Comparison of ENCODE assay signal across 10 cellular contexts in genomic region chr17:3959295-3959899, GRCh38. TPM values are rescaled to one million over a fixed set of nuclear protein-coding genes. Genes with fewer than 3 reads are reported as not detected.
DNase-seq lines count a peak whose midpoint lies in the region; ATAC-seq and TF ChIP-seq lines count a peak whose summit lies in the region.
"Had no signal": no experiment of that assay in that cellular context is flagged by ENCODE, and none has a peak within 500 bp of the region (broad histone marks: within the 10 kb centered on the region; RNA-seq: fewer than 3 reads in every experiment).

No MANE protein-coding gene starts in this region.

- peak overlapping the region; percentile 9; the same call in 1 of the 2 replicates for H3K27ac Mint-ChIP-seq in GM23338

- H3K79me2 ChIP-seq in GM23338 (replicated peaks; ENCODE audit: insufficient read depth), result peaks cover 5% of the 10 kb centered on the region; the same call in 1 of the 2 replicates

- H3K27me3 ChIP-seq in GM23338 (ENCODE audit: insufficient read depth) (peaks cover 14% of the 10 kb centered on the region), gastroesophageal sphincter (peaks cover 34% of the 10 kb centered on the region), sigmoid colon (peaks cover 17 to 35% (median 26%) of the 10 kb centered on the region in 3 donors)

- intact Hi-C loops in sigmoid colon (cut with DNase I), result no loop called here

- peaks cover 67% of the 10 kb centered on the region for H3K4me1 Mint-ChIP-seq in GM23338

- no peak overlapping the region for H3K4me2 ChIP-seq in GM23338

- H3K36me3 Mint-ChIP-seq in GM23338 (ENCODE audit: low read depth), result no peaks in the 10 kb centered on the region

- no peak for TF ChIP-seq CTCF in GM23338 (conservative IDR thresholded peaks at IDR 0.05; ENCODE audit: low read depth in 2 of 2)
- TF ChIP-seq CTCF in gastroesophageal sphincter (IDR thresholded peaks at IDR 0.05), result no peak
- TF ChIP-seq CTCF in sigmoid colon (IDR thresholded peaks at IDR 0.05), result no peak

- WGBS in gastroesophageal sphincter (ENCODE audit: low coverage in 1 of 2), 2 donors, result 77% methylated on average over 9 of the region's 15 CpGs; no CpG with 5 or more reads in 1 of the 2 donors
- 15 to 53% methylated on average over 15 of the region's 15 CpGs for WGBS in sigmoid colon, 2 donors

- H4K20me1 ChIP-seq in GM23338 (replicated peaks; ENCODE audit: insufficient read depth), result peaks cover 4% of the 10 kb centered on the region

- H3K36me3 ChIP-seq in GM23338 (ENCODE audit: insufficient read depth), result no peaks in the 10 kb centered on the region
- no peaks in the 10 kb centered on the region for H3K36me3 ChIP-seq in gastroesophageal sphincter
- H3K36me3 ChIP-seq in sigmoid colon, result no peaks in the 10 kb centered on the region

- ATAC-seq in GM23338 (no peak), gastroesophageal sphincter (no peak), GM21528 (IDR thresholded peaks at IDR 0.05; ENCODE audit: low FRiP score, unreplicated experiment) (no peak)

- H3K4me1 ChIP-seq in GM23338 (ENCODE audit: insufficient read depth) (peaks cover 50% of the 10 kb centered on the region), gastroesophageal sphincter (peaks cover 0 to 71% (median 6%) of the 10 kb centered on the region in 3 donors), sigmoid colon (peaks cover 0 to 28% (median 11%) of the 10 kb centered on the region in 4 donors)

- no peaks in the 10 kb centered on the region for H3K9me2 ChIP-seq in GM23338 (ENCODE audit: insufficient read depth)

- no peaks in the 10 kb centered on the region for H3K9me3 Mint-ChIP-seq in GM23338

- no peak overlapping the region for H2AFZ ChIP-seq in GM23338

- H3K4me3 ChIP-seq in GM23338 (no peak overlapping the region), gastroesophageal sphincter (peak overlapping the region in 1 of 2 donors; percentile 1), sigmoid colon (no peak overlapping the region)
- H3K4me3 ChIP-seq: lung had no signal

- H3K4me3 Mint-ChIP-seq in GM23338, result no peak overlapping the region

- TF ChIP-seq POLR2A in gastroesophageal sphincter (IDR thresholded peaks at IDR 0.05) (no peak), sigmoid colon (IDR thresholded peaks at IDR 0.05) (no peak)

- H3F3A ChIP-seq in GM23338 (replicated peaks; ENCODE audit: low read depth), result peaks cover 22% of the 10 kb centered on the region; the same call in 1 of the 2 replicates

- H3K27ac ChIP-seq in GM23338 (ENCODE audit: low read depth), result no peak overlapping the region
- H3K27ac ChIP-seq in gastroesophageal sphincter, result peak overlapping the region in 3 of 4 donors; percentile 26 to 47 (median 43)
- H3K27ac ChIP-seq in sigmoid colon, result peak overlapping the region in 1 of 4 donors; percentile 57

- DNase-seq in A172 (ENCODE audit: low spot score) (peak; percentile 54), GM23338 (ENCODE audit: low spot score) (no peak), SHP77 (lab: John Stamatoyannopoulos, UW) (peak; percentile 94 to 95), sigmoid colon (no peak), GOT3 (lab: John Stamatoyannopoulos, UW) (no peak)
- DNase-seq in stimulated activated CD4-positive, alpha-beta T cell treated with anti-CD3 and anti-CD28 coated beads, Interleukin-12 subunit alpha, Interleukin-12 subunit beta, amount 100 ng/mL, for 4 hours, result no peak
- DNase-seq: activated effector memory CD4-positive, alpha-beta T cell treated with Interleukin-2 at 50 U/mL for 16 hours had no signal

- H3K9me3 ChIP-seq in gastroesophageal sphincter (no peaks in the 10 kb centered on the region), sigmoid colon (no peaks in the 10 kb centered on the region)

- H3K27me3 Mint-ChIP-seq in GM23338 (ENCODE audit: insufficient read depth, low read depth, poor library complexity), result peaks cover 37% of the 10 kb centered on the region

- TF ChIP-seq EP300 in gastroesophageal sphincter (IDR thresholded peaks at IDR 0.05), result no peak
- no peak for TF ChIP-seq EP300 in sigmoid colon (IDR thresholded peaks at IDR 0.05)

TF ChIP-seq in GM23338, 12 proteins besides CTCF, POLR2A, EP300 and RAD21:
- TF ChIP-seq ZNF114 (CRISPR knock-in tag; IDR thresholded peaks at IDR 0.05) (no peak), EZH2 (IDR thresholded peaks at IDR 0.05; ENCODE audit: low read depth, unreplicated experiment) (no peak), ZNF462 (CRISPR knock-in tag; IDR thresholded peaks at IDR 0.05) (no peak), NANOG (IDR thresholded peaks at IDR 0.05; ENCODE audit: borderline replicate concordance) (no peak), STAT1 (IDR thresholded peaks at IDR 0.05; ENCODE audit: unreplicated experiment) (no peak), CREB1 (CRISPR knock-in tag; IDR thresholded peaks at IDR 0.05; ENCODE audit: low read depth) (no peak)

RNA-seq across cellular contexts. Expression of gene ATP2A3, which starts 4.8 kb away (rescaled TPM):
- total RNA-seq in A172 (2014; rRNA removed; shearing (Covaris generic)), result 1.3 and 5.8 TPM in 2 replicates
- total RNA-seq in GM23338 (2014; rRNA removed; shearing (Covaris generic)), result 32.6 and 35.2 TPM in 2 replicates
- 8.2 and 9.6 TPM in 2 replicates for polyA plus RNA-seq in GM23338 (2016; fragmentation: Nextera tagmentation; extraction: Ambion mirVana)
- total RNA-seq in gastroesophageal sphincter, result 10 to 100 TPM in 3 of 4 donors, 1 to 10 TPM in 1; 5.9 to 35.9 (median 18.1) TPM
- 10 to 100 TPM in 1 of 4 donors, 1 to 10 TPM in 3; 3.6 to 12.7 (median 5.0) TPM for total RNA-seq in sigmoid colon
- 100 to 1,000 TPM in 1 of 3 donors, 10 to 100 TPM in 2; 19.2 to 158 (median 21.6) TPM for polyA plus RNA-seq in sigmoid colon

RNA-seq across cellular contexts. Expression of gene P2RX1, which starts 43.1 kb away (rescaled TPM):
- total RNA-seq in A172 (2014; rRNA removed; shearing (Covaris generic)), result 0.67 and 1.2 TPM in 2 replicates
- 0.19 and 2.2 TPM in 2 replicates for total RNA-seq in GM23338 (2014; rRNA removed; shearing (Covaris generic))
- polyA plus RNA-seq in GM23338 (2016; fragmentation: Nextera tagmentation; extraction: Ambion mirVana) (0.17 and 0.31 TPM in 2 replicates), sigmoid colon (1 to 10 TPM in 1 of 3 donors, under 1 TPM in 2; 0.46 to 4.3 (median 0.60) TPM)
- total RNA-seq in gastroesophageal sphincter (10 to 100 TPM in 1 of 4 donors, 1 to 10 TPM in 3; 1.6 to 11.6 (median 3.2) TPM), sigmoid colon (10 to 100 TPM in 2 of 4 donors, 1 to 10 TPM in 2; 3.6 to 55.9 (median 10.0) TPM)

Comparison
In these comparisons a context has a peak if more than half of its experiments do, and no peak if none do; other contexts are left out.
1. DNase-seq: peak in A172 (single experiment) and SHP77 (2 of 2); none in GM23338 (single experiment), sigmoid colon (single experiment), GOT3 (single experiment) and stimulated activated CD4-positive, alpha-beta T cell treated with anti-CD3 and anti-CD28 coated beads, Interleukin-12 subunit alpha, Interleukin-12 subunit beta, amount 100 ng/mL, for 4 hours (single experiment).